ENCODE assay signal across 8 cellular contexts in genomic region chr11:3959015-3959917, GRCh38.
DNase-seq lines count a peak whose midpoint lies in the region; ATAC-seq and TF ChIP-seq lines count a peak whose summit lies in the region.

No MANE protein-coding gene starts in this region.

- peak; percentile 16; the same call in 1 of the 2 replicates for TF ChIP-seq CTCF in KMS-11 (conservative IDR thresholded peaks at IDR 0.05; ENCODE audit: low read depth, low read length)

- peaks cover 64% of the 10 kb centered on the region for H3K4me1 Mint-ChIP-seq in activated CD8-positive, alpha-beta memory T cell treated with anti-CD3 and anti-CD28 coated beads, Interleukin-2, amount 10 ng/mL, durations not matched to agents 7 days and 5 days
- peaks cover 38 to 87% of the 10 kb centered on the region in 2 donors for H3K4me1 Mint-ChIP-seq in stimulated activated naive B cell treated with anti-CD40 and anti-IgM and Interleukin-4, amounts not matched to agents 10 μg/mL and 1 μg/mL and 100 μg/mL, for 72 hours

- H3K79me2 ChIP-seq in KMS-11 (ENCODE audit: insufficient read depth, low read depth), result no peaks in the 10 kb centered on the region; the same call in 1 of the 2 replicates

- H3K9me3 Mint-ChIP-seq in activated CD8-positive, alpha-beta memory T cell treated with anti-CD3 and anti-CD28 coated beads, Interleukin-2, amount 10 ng/mL, durations not matched to agents 7 days and 5 days (ENCODE audit: low read depth), result no peaks in the 10 kb centered on the region
- H3K9me3 Mint-ChIP-seq in stimulated activated naive B cell treated with anti-CD40 and anti-IgM and Interleukin-4, amounts not matched to agents 10 μg/mL and 1 μg/mL and 100 μg/mL, for 72 hours, result no peaks in the 10 kb centered on the region

- H3K27me3 ChIP-seq in KMS-11 (ENCODE audit: insufficient read depth, low read depth), result no peaks in the 10 kb centered on the region

- peak; percentile 58 for ATAC-seq in activated CD8-positive, alpha-beta memory T cell treated with anti-CD3 and anti-CD28 coated beads, Interleukin-2, amount 10 ng/mL, durations not matched to agents 7 days and 5 days
- ATAC-seq in stimulated activated naive B cell treated with anti-CD40 and anti-IgM and Interleukin-4, amounts not matched to agents 10 μg/mL and 1 μg/mL and 100 μg/mL, for 72 hours (replicated peaks), result peak; percentile 93 to 98
- ATAC-seq in HG02763 (IDR thresholded peaks at IDR 0.05; ENCODE audit: unreplicated experiment), result no peak

- DNase-seq in activated CD8-positive, alpha-beta memory T cell treated with anti-CD3 and anti-CD28 coated beads, Interleukin-2, amount 10 ng/mL, durations not matched to agents 7 days and 5 days, result no peak
- no peak for DNase-seq in activated CD8-positive, alpha-beta memory T cell treated with anti-CD3 and anti-CD28 coated beads, Interleukin-2, amount 50 U/mL, for 48 hours
- DNase-seq in epithelial cell of prostate (ENCODE audit: low read depth, low spot score) (peak; percentile 39), anterior cingulate cortex (lab: John Stamatoyannopoulos, UW) (no peak), globus pallidus (ENCODE audit: low spot score) (no peak)
- no peak for DNase-seq in stimulated activated naive B cell treated with anti-CD40 and anti-IgM and Interleukin-4, amounts not matched to agents 10 μg/mL and 1 μg/mL and 100 μg/mL, for 72 hours

- no peaks in the 10 kb centered on the region for H3K36me3 ChIP-seq in KMS-11 (ENCODE audit: insufficient read depth)

- no peak overlapping the region for H3K4me3 Mint-ChIP-seq in activated CD8-positive, alpha-beta memory T cell treated with anti-CD3 and anti-CD28 coated beads, Interleukin-2, amount 10 ng/mL, durations not matched to agents 7 days and 5 days
- H3K4me3 Mint-ChIP-seq in stimulated activated naive B cell treated with anti-CD40 and anti-IgM and Interleukin-4, amounts not matched to agents 10 μg/mL and 1 μg/mL and 100 μg/mL, for 72 hours, result no peak overlapping the region

- peak overlapping the region; percentile 12 for H3K27ac Mint-ChIP-seq in activated CD8-positive, alpha-beta memory T cell treated with anti-CD3 and anti-CD28 coated beads, Interleukin-2, amount 10 ng/mL, durations not matched to agents 7 days and 5 days
- H3K27ac Mint-ChIP-seq in stimulated activated naive B cell treated with anti-CD40 and anti-IgM and Interleukin-4, amounts not matched to agents 10 μg/mL and 1 μg/mL and 100 μg/mL, for 72 hours, result no peak overlapping the region

- no peaks in the 10 kb centered on the region for H4K20me1 ChIP-seq in KMS-11 (ENCODE audit: insufficient read depth)

- no peak overlapping the region for H3K4me2 ChIP-seq in KMS-11

- H3K27me3 Mint-ChIP-seq in activated CD8-positive, alpha-beta memory T cell treated with anti-CD3 and anti-CD28 coated beads, Interleukin-2, amount 10 ng/mL, durations not matched to agents 7 days and 5 days, result no peaks in the 10 kb centered on the region
- H3K27me3 Mint-ChIP-seq in stimulated activated naive B cell treated with anti-CD40 and anti-IgM and Interleukin-4, amounts not matched to agents 10 μg/mL and 1 μg/mL and 100 μg/mL, for 72 hours, result no peaks in the 10 kb centered on the region

- H3K27ac ChIP-seq in KMS-11, result no peak overlapping the region
- H3K27ac ChIP-seq in epithelial cell of prostate, result peak overlapping the region; percentile 34

- H2AFZ ChIP-seq in KMS-11 (ENCODE audit: low read depth), result no peak overlapping the region

- no peak overlapping the region for H3K4me3 ChIP-seq in KMS-11 (IDR thresholded peaks at IDR 0.05; ENCODE audit: insufficient read depth, low read depth, low read length)

- H3K9ac ChIP-seq in KMS-11, result no peak overlapping the region

- peaks cover 26% of the 10 kb centered on the region for H3K4me1 ChIP-seq in KMS-11 (ENCODE audit: low read depth, poor library complexity, severe bottlenecking)

- peaks cover 9% of the 10 kb centered on the region for H3K36me3 Mint-ChIP-seq in activated CD8-positive, alpha-beta memory T cell treated with anti-CD3 and anti-CD28 coated beads, Interleukin-2, amount 10 ng/mL, durations not matched to agents 7 days and 5 days
- peaks cover 2 to 3% of the 10 kb centered on the region in 2 donors for H3K36me3 Mint-ChIP-seq in stimulated activated naive B cell treated with anti-CD40 and anti-IgM and Interleukin-4, amounts not matched to agents 10 μg/mL and 1 μg/mL and 100 μg/mL, for 72 hours

- CTCF ChIA-PET in activated CD8-positive, alpha-beta memory T cell treated with anti-CD3 and anti-CD28 coated beads, Interleukin-2, amount 10 ng/mL, durations not matched to agents 7 days and 5 days (lab: Charles Lee), result interaction anchor here (0.7 to 4.1 kb wide), 6 partner anchors 10 to 110 kb away, joined by 3 to 21 read pairs (median 8); partner anchors contain the start of gene STIM1
